ENCODE assay signal across 8 cellular contexts in the genomic region with DNA sequence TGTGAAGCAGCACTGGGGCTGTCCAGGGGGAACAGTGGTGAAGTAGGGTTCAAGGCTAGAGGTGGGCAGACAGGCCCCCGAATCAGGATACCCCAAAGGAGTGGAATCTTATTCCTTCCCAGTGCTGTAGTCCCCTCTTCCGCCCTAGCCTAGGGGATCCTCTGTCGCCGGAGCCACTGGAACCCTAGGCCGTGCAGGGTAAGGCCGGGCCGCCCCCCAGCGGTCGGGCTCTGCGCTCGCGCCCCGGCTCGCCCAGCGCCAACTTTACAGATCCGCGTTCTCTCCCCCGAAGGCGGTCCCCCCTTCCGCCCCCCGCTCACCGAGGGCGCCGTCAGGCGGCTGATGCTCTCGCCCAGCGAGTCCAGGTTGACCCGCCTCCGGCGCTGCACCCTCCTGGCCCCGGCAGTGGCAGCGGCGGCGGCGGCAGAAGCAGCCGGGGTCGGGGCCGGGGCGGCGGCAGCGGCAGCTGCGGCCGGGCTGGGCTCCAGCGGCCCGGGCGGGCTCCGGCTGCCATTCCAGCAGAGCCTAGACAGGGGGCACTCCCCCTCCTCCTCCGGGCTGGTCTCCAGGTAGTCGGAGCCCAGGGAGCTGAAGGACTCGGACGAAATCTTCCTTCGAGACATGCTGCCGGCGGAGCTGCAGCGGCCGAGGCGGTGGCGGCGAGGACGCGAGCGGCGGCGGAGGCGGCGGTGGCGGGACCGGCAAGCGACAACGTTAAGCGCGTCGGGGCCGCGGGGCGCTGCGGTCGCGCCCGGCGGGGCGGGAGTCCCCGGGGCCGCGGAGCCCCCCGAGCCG. TPM values are rescaled to one million over a fixed set of nuclear protein-coding genes. Genes with fewer than 3 reads are reported as not detected.
DNase-seq lines count a peak whose midpoint lies in the region; ATAC-seq and TF ChIP-seq lines count a peak whose summit lies in the region.

No MANE protein-coding gene starts in this region.

- DNase-seq in DMS53 (lab: John Stamatoyannopoulos, UW) (peak; percentile 84), PC-9 (no peak), choroid plexus epithelial cell (ENCODE audit: low read depth) (peak; percentile 51), left lobe of liver (ENCODE audit: low spot score) (peak; percentile 45)

- H4K20me1 ChIP-seq in PC-9 (ENCODE audit: insufficient read depth): no peaks in the 10 kb centered on the region; the same call in 1 of the 2 replicates

- no peaks in the 10 kb centered on the region for H3K79me2 ChIP-seq in PC-9 (ENCODE audit: low read depth)

- H3K27ac ChIP-seq in PC-9: no peak overlapping the region
- no peak overlapping the region for H3K27ac ChIP-seq in subcutaneous abdominal adipose tissue (ENCODE audit: low read depth, low read length)

- intact Hi-C loops in PC-9 (cut with micrococcal nuclease; ENCODE audit: unreplicated experiment): no loop called here

- no peaks in the 10 kb centered on the region for H3K9me2 ChIP-seq in PC-9 (ENCODE audit: insufficient read depth)

- H3K27me3 ChIP-seq in PC-9 (ENCODE audit: insufficient read depth, low read depth): peaks cover 27% of the 10 kb centered on the region; the same call in 1 of the 2 replicates
- peaks cover 9 to 23% (median 17%) of the 10 kb centered on the region in 5 donors for H3K27me3 ChIP-seq in subcutaneous abdominal adipose tissue (ENCODE audit: control insufficient read depth in 5 of 5, insufficient read depth in 4 of 5, low read length in 5 of 5)

- peak overlapping the region; percentile 60 for H3K4me2 ChIP-seq in PC-9

- POLR2A ChIA-PET in PC-9 (lab: Charles Lee; ENCODE audit: unreplicated experiment): no interaction called here

- H3K36me3 ChIP-seq in PC-9 (ENCODE audit: low read depth): no peaks in the 10 kb centered on the region
- H3K36me3 ChIP-seq in subcutaneous abdominal adipose tissue (ENCODE audit: control insufficient read depth in 5 of 5, insufficient read depth in 5 of 5, low read length in 5 of 5): no peaks in the 10 kb centered on the region

- 0 out of 2 replicates have a peak, but pooled peaks cover 7% of the 10 kb centered on the region for H3K4me1 ChIP-seq in PC-9 (replicated peaks; ENCODE audit: insufficient read depth)
- H3K4me1 ChIP-seq in subcutaneous abdominal adipose tissue (ENCODE audit: control insufficient read depth in 5 of 5, insufficient read depth in 5 of 5, low read length in 5 of 5): peaks cover 0 to 19% (median 14%) of the 10 kb centered on the region in 5 donors

- peak; percentile 74 for ATAC-seq in GM19324 (IDR thresholded peaks at IDR 0.05; ENCODE audit: low FRiP score, unreplicated experiment)
- ATAC-seq in HG03280 (IDR thresholded peaks at IDR 0.05; ENCODE audit: unreplicated experiment): peak; percentile 70
- peak; percentile 74 for ATAC-seq in left lobe of liver
- no peak for ATAC-seq in HG03457 (IDR thresholded peaks at IDR 0.05; ENCODE audit: unreplicated experiment)

- TF ChIP-seq CTCF in PC-9 (conservative IDR thresholded peaks at IDR 0.05) (peak; percentile 38; the same call in 1 of the 2 replicates), choroid plexus epithelial cell (conservative IDR thresholded peaks at IDR 0.05; ENCODE audit: low read depth, low read length) (peak; percentile 52)

- no TSS peak for BruUV-seq in PC-9 (replicated peaks; lab: Mats Ljungman, UMichigan)

- H2AFZ ChIP-seq in PC-9: no peak overlapping the region

- CTCF ChIA-PET in PC-9 (lab: Charles Lee): no interaction called here

- no peaks in the 10 kb centered on the region for H3F3A ChIP-seq in PC-9 (ENCODE audit: insufficient read depth, low read depth)

- H3K9ac ChIP-seq in subcutaneous abdominal adipose tissue (ENCODE audit: low read length in 5 of 5): no peak overlapping the region

- H3K9me3 ChIP-seq in PC-9 (ENCODE audit: insufficient read depth, low read depth) (no peaks in the 10 kb centered on the region), subcutaneous abdominal adipose tissue (ENCODE audit: control insufficient read depth in 5 of 5, low read length in 5 of 5) (no peaks in the 10 kb centered on the region)

- H3K4me3 ChIP-seq in PC-9: peak overlapping the region; percentile 43; the same call in 1 of the 2 replicates
- H3K4me3 ChIP-seq in choroid plexus epithelial cell (ENCODE audit: low read depth, low read length): peak overlapping the region; percentile 59
- peak overlapping the region; percentile 51 to 63 (median 57) for H3K4me3 ChIP-seq in subcutaneous abdominal adipose tissue (ENCODE audit: low read depth in 1 of 5, low read length in 5 of 5)

RNA-seq across cellular contexts. Expression of gene GUCY1A2, which starts 0.6 kb away (rescaled TPM):
- total RNA-seq in PC-9 (2021): not detected in 2 replicates
- total RNA-seq in left lobe of liver: 1.3 TPM

Comparison
In these comparisons a context has a peak if more than half of its experiments do, and no peak if none do; other contexts are left out.
1. DNase-seq: peak in DMS53 (single experiment), choroid plexus epithelial cell (single experiment) and left lobe of liver (single experiment); none in PC-9 (0 of 2).
2. Peak in every context shown above with its lines, with median percentiles within 50 percentile points of each other: H3K4me3 ChIP-seq.